8 cellular contexts compared by ENCODE assay signal in genomic region chr1:170547255-170547654, GRCh38.
"Had no signal": no experiment of that assay in that cellular context is flagged by ENCODE, and none has a peak within 500 bp of the region (broad histone marks: within the 10 kb centered on the region; RNA-seq: fewer than 3 reads in every experiment).

No MANE protein-coding gene starts in this region.

- H3K27ac ChIP-seq: HL-60 had no signal

- H3K27me3 Mint-ChIP-seq: IgD-negative memory B cell had no signal

- H3K27ac Mint-ChIP-seq: IgD-negative memory B cell had no signal

- DNase-seq: IMR-90, KBM-7, KG1 had no signal

- H3K4me1 Mint-ChIP-seq: IgD-negative memory B cell had no signal

- ATAC-seq: HepG2, K562 had no signal

- FAIRE-seq: HepG2, HTR-8/SVneo, K562 had no signal

- H3K4me3 ChIP-seq: K562 had no signal

- H3K4me3 Mint-ChIP-seq: IgD-negative memory B cell had no signal
